ENCODE assay signal across 1 cellular context in genomic region chrX:71167031-71167781, GRCh38.
TF ChIP-seq lines count a peak whose summit lies in the region.

No MANE protein-coding gene starts in this region.

TF ChIP-seq in HepG2, 621 proteins besides CTCF, POLR2A, EP300 and RAD21:
- no peak for TF ChIP-seq ZBTB34 (CRISPR knock-in tag; IDR thresholded peaks at IDR 0.05)
- TF ChIP-seq ATF7 (IDR thresholded peaks at IDR 0.05) = peak; percentile 77
- no peak for TF ChIP-seq ATF7 (CRISPR knock-in tag; IDR thresholded peaks at IDR 0.05)
- no peak for TF ChIP-seq RARA (CRISPR knock-in tag; IDR thresholded peaks at IDR 0.05)
- TF ChIP-seq TAF15 (IDR thresholded peaks at IDR 0.05; ENCODE audit: low read depth, low read length, poor library complexity, severe bottlenecking) = no peak
- TF ChIP-seq USF2 (IDR thresholded peaks at IDR 0.05; ENCODE audit: low read depth, low read length) = no peak
- no peak for TF ChIP-seq USF2 (CRISPR knock-in tag; IDR thresholded peaks at IDR 0.05; ENCODE audit: borderline replicate concordance)
- no peak for TF ChIP-seq SRY (CRISPR knock-in tag; IDR thresholded peaks at IDR 0.05)
- TF ChIP-seq, protein P1, sequence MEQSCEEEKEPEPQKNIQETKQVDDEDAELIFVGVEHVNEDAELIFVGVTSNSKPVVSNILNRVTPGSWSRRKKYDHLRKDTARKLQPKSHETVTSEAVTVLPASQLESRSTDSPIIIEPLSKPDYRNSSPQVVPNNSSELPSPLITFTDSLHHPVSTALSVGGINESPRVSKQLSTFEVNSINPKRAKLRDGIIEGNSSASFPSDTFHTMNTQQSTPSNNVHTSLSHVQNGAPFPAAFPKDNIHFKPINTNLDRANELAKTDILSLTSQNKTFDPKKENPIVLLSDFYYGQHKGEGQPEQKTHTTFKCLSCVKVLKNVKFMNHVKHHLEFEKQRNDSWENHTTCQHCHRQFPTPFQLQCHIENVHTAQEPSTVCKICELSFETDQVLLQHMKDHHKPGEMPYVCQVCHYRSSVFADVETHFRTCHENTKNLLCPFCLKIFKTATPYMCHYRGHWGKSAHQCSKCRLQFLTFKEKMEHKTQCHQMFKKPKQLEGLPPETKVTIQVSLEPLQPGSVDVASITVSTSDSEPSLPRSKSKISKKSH (CRISPR knock-in tag; IDR thresholded peaks at IDR 0.05; ENCODE audit: borderline replicate concordance) = no peak
- TF ChIP-seq TBL1XR1 (IDR thresholded peaks at IDR 0.05; ENCODE audit: borderline replicate concordance, low read length, partially characterized antibody) = no peak
- TF ChIP-seq CREB1 (IDR thresholded peaks at IDR 0.05) = peak; percentile 51; the same call in 1 of the 2 replicates
- TF ChIP-seq CREB1 (CRISPR knock-in tag; IDR thresholded peaks at IDR 0.05) = no peak
- no peak for TF ChIP-seq ISL2 (CRISPR knock-in tag; IDR thresholded peaks at IDR 0.05)
- no peak for TF ChIP-seq ZNF142 (CRISPR knock-in tag; IDR thresholded peaks at IDR 0.05)
- no peak for TF ChIP-seq ARHGAP35 (CRISPR knock-in tag; IDR thresholded peaks at IDR 0.05; ENCODE audit: borderline replicate concordance)
- no peak for TF ChIP-seq ZNF124 (CRISPR knock-in tag; IDR thresholded peaks at IDR 0.05)
